ENCODE assay signal across 8 cellular contexts in the genomic region with DNA sequence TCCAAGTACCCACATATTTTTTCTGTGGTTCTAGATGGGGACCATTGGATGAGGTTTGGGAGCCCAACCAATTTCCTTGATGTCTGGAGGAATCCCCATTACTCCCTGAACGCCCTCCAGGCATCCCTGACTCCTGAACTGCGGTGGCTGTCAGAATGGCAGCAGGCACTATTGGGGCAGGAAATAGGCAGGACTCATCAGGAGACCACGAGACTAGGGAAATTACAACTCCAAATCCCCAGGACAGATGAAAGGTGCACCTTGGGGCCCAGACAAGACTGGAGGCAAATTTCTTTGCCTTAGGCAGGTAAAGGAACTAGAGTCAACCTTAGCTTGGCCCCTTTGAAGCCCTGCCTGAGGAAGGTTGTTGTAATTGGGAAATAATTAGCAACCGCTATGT. TPM values are rescaled to one million over a fixed set of nuclear protein-coding genes. Genes with fewer than 3 reads are reported as not detected.
A peak's percentile ranks its signal among the peaks of the same experiment; 100 is the strongest.
DNase-seq lines count a peak whose midpoint lies in the region; ATAC-seq and TF ChIP-seq lines count a peak whose summit lies in the region.

No MANE protein-coding gene starts in this region.

- no peaks in the 10 kb centered on the region for H3K36me3 ChIP-seq in HUES6 (ENCODE audit: control insufficient read depth, insufficient read depth, low read length)

- peak overlapping the region; percentile 70 for H3K4me3 ChIP-seq in HUES6 (ENCODE audit: low read depth, low read length)

- intact Hi-C loops in CD14-positive monocyte (cut with micrococcal nuclease) = no loop called here

- no peaks in the 10 kb centered on the region for H3K9me3 ChIP-seq in HUES6 (ENCODE audit: control insufficient read depth, insufficient read depth, low read depth, low read length)

- peaks cover 44% of the 10 kb centered on the region for H3K4me1 ChIP-seq in HUES6 (ENCODE audit: control insufficient read depth, insufficient read depth, low read length)

- H3K36me3 Mint-ChIP-seq in CD14-positive monocyte (no peaks in the 10 kb centered on the region), naive B cell (no peaks in the 10 kb centered on the region)

- H3K4me3 Mint-ChIP-seq in CD14-positive monocyte (peak overlapping the region; percentile 87), naive B cell (peak overlapping the region in 6 of 8 donors; percentile 89 to 97 (median 95))

- CTCF ChIA-PET in HEK293T (lab: Yijun Ruan, JAX) = interaction anchor here (1.7 kb wide), 1 partner anchor 68 kb away, joined by 5 read pairs; no protein-coding TSS in a partner anchor

- H3K27ac ChIP-seq in HUES6 (ENCODE audit: low read depth, low read length) = peak overlapping the region; percentile 22; the same call in 1 of the 2 replicates

- TF ChIP-seq CTCF in CD14-positive monocyte (IDR thresholded peaks at IDR 0.05) = no peak

- H3K9ac ChIP-seq in HUES6 (ENCODE audit: low read length) = peak overlapping the region; percentile 70

- ATAC-seq in naive B cell (ENCODE audit: low read depth in 2 of 2) (no peak), GM21529 (IDR thresholded peaks at IDR 0.05; ENCODE audit: unreplicated experiment) (no peak), GM21447 (IDR thresholded peaks at IDR 0.05; ENCODE audit: unreplicated experiment) (no peak)

- H3K4me1 Mint-ChIP-seq in CD14-positive monocyte = peaks cover 28% of the 10 kb centered on the region
- peaks cover 4 to 29% (median 4%) of the 10 kb centered on the region in 3 donors for H3K4me1 Mint-ChIP-seq in naive B cell

- no peak for DNase-seq in CD14-positive monocyte (ENCODE audit: low spot score)
- DNase-seq in cerebellar cortex (ENCODE audit: low spot score) = peak; percentile 44
- no peak for DNase-seq in naive B cell
- no peak for DNase-seq in activated effector memory CD4-positive, alpha-beta T cell treated with anti-CD3 and anti-CD28 coated beads, Interleukin-2, amount 50 U/mL, for 16 hours
- DNase-seq in HEK293T (ENCODE audit: extremely low spot score) = no peak

- H3K27me3 Mint-ChIP-seq in CD14-positive monocyte (ENCODE audit: low read depth in 3 of 3) (peaks cover 40 to 54% (median 49%) of the 10 kb centered on the region in 3 donors), naive B cell (no peaks in the 10 kb centered on the region)

- POLR2A ChIA-PET in HEK293T (lab: Yijun Ruan, JAX) = interaction anchor here (1.1 to 2.6 kb wide), 7 partner anchors 9 to 290 kb away, joined by 3 to 11 read pairs (median 3); partner anchors contain the start of genes PSMB4 and ZNF687

- no peak overlapping the region for H3K27ac Mint-ChIP-seq in CD14-positive monocyte
- no peak overlapping the region for H3K27ac Mint-ChIP-seq in naive B cell

- no peaks in the 10 kb centered on the region for H3K27me3 ChIP-seq in HUES6 (ENCODE audit: control insufficient read depth, insufficient read depth, low read length)

- H3K9me3 Mint-ChIP-seq in CD14-positive monocyte (peaks cover 0 to 5% (median 2%) of the 10 kb centered on the region in 7 donors), naive B cell (no peaks in the 10 kb centered on the region)

TF ChIP-seq in HEK293T, 16 proteins besides CTCF, POLR2A, EP300 and RAD21:
- TF ChIP-seq BHLHE40 (IDR thresholded peaks at IDR 0.05; ENCODE audit: borderline replicate concordance) (no peak), ARNT (IDR thresholded peaks at IDR 0.05) (no peak), FOXM1 (IDR thresholded peaks at IDR 0.05; ENCODE audit: borderline replicate concordance) (no peak), ZNF384 (IDR thresholded peaks at IDR 0.05) (no peak), FOXK2 (IDR thresholded peaks at IDR 0.05) (no peak), PKNOX1 (IDR thresholded peaks at IDR 0.05) (no peak), HDGF (IDR thresholded peaks at IDR 0.05; ENCODE audit: borderline replicate concordance) (no peak), SP1 (IDR thresholded peaks at IDR 0.05) (no peak), LEF1 (IDR thresholded peaks at IDR 0.05; ENCODE audit: borderline replicate concordance) (no peak)

RNA-seq across cellular contexts. Expression of gene CGN, which starts 1.1 kb away (rescaled TPM):
- polyA plus RNA-seq in CD14-positive monocyte (not detected), naive B cell (ENCODE audit: low read depth in 6 of 6) (under 1 TPM in 3 of 6 donors, not detected in 3; 0.07 to 0.43 (median 0.13) TPM)

RNA-seq across cellular contexts. Expression of gene TUFT1, which starts 27.8 kb away (rescaled TPM):
- polyA plus RNA-seq in CD14-positive monocyte (1 to 10 TPM; 1.5 to 1.7 TPM), naive B cell (ENCODE audit: low read depth in 6 of 6) (1 to 10 TPM in 4 of 6 donors, under 1 TPM in 1, not detected in 1; 0.43 to 1.6 (median 1.1) TPM)

RNA-seq across cellular contexts. Expression of gene POGZ, which starts 53.0 kb away (rescaled TPM):
- polyA plus RNA-seq in CD14-positive monocyte (1 to 10 TPM in 1 of 2 donors, under 1 TPM in 1; 0.75 to 1.8 TPM), naive B cell (ENCODE audit: low read depth in 6 of 6) (10 to 100 TPM in 1 of 6 donors, 1 to 10 TPM in 5; 2.5 to 15.0 (median 8.0) TPM)
